3 cellular contexts compared by ENCODE assay signal in the genomic region with DNA sequence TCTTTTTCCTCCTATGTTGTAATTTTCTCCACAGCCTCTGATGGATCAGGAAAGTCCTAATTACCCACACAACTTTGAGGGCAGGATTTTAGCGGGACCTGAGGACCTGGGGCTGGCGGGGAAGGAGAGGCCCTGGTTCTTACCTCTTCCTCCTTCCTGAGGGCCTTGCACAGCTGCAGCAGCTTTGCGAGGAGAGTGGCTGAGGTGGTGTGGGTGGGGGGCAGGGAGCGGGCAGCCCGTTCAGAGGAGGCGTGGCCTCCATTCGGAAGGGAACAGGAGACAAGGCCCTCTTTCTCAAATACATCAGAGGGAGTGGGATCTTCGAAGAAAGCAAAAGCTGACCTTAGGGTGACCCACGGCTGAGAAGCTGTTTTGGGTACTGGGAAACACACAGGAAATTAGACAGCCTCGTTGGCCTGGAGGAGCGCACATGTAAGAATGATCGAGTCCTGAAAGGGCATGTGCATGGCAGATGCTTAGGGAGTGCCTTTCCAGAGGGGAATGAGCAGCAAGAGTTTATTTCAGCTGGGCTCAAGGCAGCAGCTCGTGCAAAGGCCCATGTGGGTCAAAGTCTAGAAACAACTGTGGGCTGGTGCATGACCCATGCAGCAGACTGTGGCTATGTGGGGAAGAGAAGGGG.
TF ChIP-seq lines count a peak whose summit lies in the region.

No MANE protein-coding gene starts in this region.

TF ChIP-seq in GM23338, 12 proteins besides CTCF, POLR2A, EP300 and RAD21 (continues in another document):
- TF ChIP-seq JUNB (IDR thresholded peaks at IDR 0.05; ENCODE audit: unreplicated experiment) (no peak), ZNF114 (CRISPR knock-in tag; IDR thresholded peaks at IDR 0.05) (no peak)
- TF ChIP-seq, protein P1, sequence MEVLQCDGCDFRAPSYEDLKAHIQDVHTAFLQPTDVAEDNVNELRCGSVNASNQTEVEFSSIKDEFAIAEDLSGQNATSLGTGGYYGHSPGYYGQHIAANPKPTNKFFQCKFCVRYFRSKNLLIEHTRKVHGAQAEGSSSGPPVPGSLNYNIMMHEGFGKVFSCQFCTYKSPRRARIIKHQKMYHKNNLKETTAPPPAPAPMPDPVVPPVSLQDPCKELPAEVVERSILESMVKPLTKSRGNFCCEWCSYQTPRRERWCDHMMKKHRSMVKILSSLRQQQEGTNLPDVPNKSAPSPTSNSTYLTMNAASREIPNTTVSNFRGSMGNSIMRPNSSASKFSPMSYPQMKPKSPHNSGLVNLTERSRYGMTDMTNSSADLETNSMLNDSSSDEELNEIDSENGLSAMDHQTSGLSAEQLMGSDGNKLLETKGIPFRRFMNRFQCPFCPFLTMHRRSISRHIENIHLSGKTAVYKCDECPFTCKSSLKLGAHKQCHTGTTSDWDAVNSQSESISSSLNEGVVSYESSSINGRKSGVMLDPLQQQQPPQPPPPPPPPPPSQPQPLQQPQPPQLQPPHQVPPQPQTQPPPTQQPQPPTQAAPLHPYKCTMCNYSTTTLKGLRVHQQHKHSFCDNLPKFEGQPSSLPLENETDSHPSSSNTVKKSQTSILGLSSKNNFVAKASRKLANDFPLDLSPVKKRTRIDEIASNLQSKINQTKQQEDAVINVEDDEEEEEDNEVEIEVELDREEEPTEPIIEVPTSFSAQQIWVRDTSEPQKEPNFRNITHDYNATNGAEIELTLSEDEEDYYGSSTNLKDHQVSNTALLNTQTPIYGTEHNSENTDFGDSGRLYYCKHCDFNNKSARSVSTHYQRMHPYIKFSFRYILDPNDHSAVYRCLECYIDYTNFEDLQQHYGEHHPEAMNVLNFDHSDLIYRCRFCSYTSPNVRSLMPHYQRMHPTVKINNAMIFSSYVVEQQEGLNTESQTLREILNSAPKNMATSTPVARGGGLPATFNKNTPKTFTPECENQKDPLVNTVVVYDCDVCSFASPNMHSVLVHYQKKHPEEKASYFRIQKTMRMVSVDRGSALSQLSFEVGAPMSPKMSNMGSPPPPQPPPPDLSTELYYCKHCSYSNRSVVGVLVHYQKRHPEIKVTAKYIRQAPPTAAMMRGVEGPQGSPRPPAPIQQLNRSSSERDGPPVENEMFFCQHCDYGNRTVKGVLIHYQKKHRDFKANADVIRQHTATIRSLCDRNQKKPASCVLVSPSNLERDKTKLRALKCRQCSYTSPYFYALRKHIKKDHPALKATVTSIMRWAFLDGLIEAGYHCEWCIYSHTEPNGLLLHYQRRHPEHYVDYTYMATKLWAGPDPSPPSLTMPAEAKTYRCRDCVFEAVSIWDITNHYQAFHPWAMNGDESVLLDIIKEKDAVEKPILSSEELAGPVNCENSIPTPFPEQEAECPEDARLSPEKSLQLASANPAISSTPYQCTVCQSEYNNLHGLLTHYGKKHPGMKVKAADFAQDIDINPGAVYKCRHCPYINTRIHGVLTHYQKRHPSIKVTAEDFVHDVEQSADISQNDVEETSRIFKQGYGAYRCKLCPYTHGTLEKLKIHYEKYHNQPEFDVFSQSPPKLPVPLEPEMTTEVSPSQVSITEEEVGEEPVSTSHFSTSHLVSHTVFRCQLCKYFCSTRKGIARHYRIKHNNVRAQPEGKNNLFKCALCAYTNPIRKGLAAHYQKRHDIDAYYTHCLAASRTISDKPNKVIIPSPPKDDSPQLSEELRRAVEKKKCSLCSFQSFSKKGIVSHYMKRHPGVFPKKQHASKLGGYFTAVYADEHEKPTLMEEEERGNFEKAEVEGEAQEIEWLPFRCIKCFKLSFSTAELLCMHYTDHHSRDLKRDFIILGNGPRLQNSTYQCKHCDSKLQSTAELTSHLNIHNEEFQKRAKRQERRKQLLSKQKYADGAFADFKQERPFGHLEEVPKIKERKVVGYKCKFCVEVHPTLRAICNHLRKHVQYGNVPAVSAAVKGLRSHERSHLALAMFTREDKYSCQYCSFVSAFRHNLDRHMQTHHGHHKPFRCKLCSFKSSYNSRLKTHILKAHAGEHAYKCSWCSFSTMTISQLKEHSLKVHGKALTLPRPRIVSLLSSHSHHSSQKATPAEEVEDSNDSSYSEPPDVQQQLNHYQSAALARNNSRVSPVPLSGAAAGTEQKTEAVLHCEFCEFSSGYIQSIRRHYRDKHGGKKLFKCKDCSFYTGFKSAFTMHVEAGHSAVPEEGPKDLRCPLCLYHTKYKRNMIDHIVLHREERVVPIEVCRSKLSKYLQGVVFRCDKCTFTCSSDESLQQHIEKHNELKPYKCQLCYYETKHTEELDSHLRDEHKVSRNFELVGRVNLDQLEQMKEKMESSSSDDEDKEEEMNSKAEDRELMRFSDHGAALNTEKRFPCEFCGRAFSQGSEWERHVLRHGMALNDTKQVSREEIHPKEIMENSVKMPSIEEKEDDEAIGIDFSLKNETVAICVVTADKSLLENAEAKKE (CRISPR knock-in tag; IDR thresholded peaks at IDR 0.05): no peak

TF ChIP-seq in WTC11, 78 proteins besides CTCF, POLR2A, EP300 and RAD21:
- no peak for TF ChIP-seq ZNF138 (CRISPR knock-in tag; conservative IDR thresholded peaks at IDR 0.05)
- TF ChIP-seq, protein P2, sequence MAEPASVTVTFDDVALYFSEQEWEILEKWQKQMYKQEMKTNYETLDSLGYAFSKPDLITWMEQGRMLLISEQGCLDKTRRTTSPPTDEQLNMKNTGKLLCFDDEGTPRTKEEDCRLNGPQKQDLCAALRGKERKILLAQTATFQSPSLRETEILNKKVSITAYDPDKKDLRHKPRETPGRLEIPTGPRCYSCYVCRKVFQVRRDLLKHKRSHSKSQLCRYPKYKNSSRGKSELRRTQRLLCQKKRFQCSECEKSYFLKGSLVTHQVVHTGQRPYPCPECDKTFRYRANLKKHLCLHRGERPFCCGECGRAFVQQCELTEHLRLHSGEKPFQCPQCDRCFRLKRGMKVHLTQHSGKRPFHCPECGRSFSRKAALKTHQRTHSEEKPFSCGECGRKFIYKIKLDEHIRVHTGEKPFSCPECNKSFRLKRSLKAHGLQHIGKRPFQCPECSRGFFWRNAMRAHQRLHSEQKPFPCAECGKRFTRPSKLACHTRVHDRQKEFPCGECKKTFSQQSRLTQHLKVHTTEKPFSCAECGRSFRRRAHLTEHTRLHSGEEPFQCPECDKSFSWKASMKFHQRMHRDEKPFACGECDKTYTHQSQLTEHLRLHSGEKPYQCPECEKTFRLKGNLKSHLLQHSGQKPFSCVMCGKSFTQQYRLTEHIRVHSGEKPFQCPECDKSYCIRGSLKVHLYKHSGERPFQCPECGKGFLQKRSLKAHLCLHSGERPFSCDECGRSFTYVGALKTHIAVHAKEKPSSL (CRISPR knock-in tag; conservative IDR thresholded peaks at IDR 0.05): no peak
- no peak for TF ChIP-seq PRRX2 (CRISPR knock-in tag; IDR thresholded peaks at IDR 0.05)
- no peak for TF ChIP-seq FOXJ3 (CRISPR knock-in tag; IDR thresholded peaks at IDR 0.05; ENCODE audit: borderline replicate concordance)
- TF ChIP-seq ZNF423 (CRISPR knock-in tag; IDR thresholded peaks at IDR 0.05): no peak
- TF ChIP-seq, protein P3, sequence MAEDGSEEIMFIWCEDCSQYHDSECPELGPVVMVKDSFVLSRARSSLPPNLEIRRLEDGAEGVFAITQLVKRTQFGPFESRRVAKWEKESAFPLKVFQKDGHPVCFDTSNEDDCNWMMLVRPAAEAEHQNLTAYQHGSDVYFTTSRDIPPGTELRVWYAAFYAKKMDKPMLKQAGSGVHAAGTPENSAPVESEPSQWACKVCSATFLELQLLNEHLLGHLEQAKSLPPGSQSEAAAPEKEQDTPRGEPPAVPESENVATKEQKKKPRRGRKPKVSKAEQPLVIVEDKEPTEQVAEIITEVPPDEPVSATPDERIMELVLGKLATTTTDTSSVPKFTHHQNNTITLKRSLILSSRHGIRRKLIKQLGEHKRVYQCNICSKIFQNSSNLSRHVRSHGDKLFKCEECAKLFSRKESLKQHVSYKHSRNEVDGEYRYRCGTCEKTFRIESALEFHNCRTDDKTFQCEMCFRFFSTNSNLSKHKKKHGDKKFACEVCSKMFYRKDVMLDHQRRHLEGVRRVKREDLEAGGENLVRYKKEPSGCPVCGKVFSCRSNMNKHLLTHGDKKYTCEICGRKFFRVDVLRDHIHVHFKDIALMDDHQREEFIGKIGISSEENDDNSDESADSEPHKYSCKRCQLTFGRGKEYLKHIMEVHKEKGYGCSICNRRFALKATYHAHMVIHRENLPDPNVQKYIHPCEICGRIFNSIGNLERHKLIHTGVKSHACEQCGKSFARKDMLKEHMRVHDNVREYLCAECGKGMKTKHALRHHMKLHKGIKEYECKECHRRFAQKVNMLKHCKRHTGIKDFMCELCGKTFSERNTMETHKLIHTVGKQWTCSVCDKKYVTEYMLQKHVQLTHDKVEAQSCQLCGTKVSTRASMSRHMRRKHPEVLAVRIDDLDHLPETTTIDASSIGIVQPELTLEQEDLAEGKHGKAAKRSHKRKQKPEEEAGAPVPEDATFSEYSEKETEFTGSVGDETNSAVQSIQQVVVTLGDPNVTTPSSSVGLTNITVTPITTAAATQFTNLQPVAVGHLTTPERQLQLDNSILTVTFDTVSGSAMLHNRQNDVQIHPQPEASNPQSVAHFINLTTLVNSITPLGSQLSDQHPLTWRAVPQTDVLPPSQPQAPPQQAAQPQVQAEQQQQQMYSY (CRISPR knock-in tag; IDR thresholded peaks at IDR 0.05): no peak
- no peak for TF ChIP-seq ETV6 (CRISPR knock-in tag; IDR thresholded peaks at IDR 0.05)
- TF ChIP-seq SP1 (CRISPR knock-in tag; conservative IDR thresholded peaks at IDR 0.05): no peak
- TF ChIP-seq, protein P4, sequence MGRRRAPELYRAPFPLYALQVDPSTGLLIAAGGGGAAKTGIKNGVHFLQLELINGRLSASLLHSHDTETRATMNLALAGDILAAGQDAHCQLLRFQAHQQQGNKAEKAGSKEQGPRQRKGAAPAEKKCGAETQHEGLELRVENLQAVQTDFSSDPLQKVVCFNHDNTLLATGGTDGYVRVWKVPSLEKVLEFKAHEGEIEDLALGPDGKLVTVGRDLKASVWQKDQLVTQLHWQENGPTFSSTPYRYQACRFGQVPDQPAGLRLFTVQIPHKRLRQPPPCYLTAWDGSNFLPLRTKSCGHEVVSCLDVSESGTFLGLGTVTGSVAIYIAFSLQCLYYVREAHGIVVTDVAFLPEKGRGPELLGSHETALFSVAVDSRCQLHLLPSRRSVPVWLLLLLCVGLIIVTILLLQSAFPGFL (CRISPR knock-in tag; IDR thresholded peaks at IDR 0.05; ENCODE audit: borderline replicate concordance): no peak
- no peak for TF ChIP-seq HMGA2 (CRISPR knock-in tag; IDR thresholded peaks at IDR 0.05)

TF ChIP-seq in H1, 55 proteins besides CTCF, POLR2A, EP300 and RAD21:
- no peak for TF ChIP-seq ASH2L (IDR thresholded peaks at IDR 0.05; ENCODE audit: low read length)
- TF ChIP-seq, protein P5, sequence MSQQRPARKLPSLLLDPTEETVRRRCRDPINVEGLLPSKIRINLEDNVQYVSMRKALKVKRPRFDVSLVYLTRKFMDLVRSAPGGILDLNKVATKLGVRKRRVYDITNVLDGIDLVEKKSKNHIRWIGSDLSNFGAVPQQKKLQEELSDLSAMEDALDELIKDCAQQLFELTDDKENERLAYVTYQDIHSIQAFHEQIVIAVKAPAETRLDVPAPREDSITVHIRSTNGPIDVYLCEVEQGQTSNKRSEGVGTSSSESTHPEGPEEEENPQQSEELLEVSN (IDR thresholded peaks at IDR 0.05): 0 out of 2 replicates have a peak, but pooled peaks have one; percentile 19
